Comparison of ENCODE assay signal across 8 cellular contexts in the genomic region with DNA sequence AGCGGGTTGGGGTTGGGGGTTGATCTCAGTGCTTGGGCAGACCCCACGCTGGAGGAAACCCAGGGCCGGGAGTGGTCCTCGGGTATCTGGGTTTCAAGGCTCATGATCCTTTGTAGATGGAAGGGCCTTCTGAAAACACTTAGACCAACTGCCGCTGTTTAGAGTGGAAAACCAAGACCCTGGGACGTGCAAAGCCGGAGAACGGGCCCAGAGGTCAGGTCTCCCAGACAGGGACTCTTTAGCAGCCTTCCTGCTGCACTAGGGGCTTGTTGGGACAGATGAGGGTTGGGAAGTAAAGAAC. TPM values are rescaled to one million over a fixed set of nuclear protein-coding genes. Genes with fewer than 3 reads are reported as not detected.
A peak's percentile ranks its signal among the peaks of the same experiment; 100 is the strongest.
DNase-seq lines count a peak whose midpoint lies in the region; ATAC-seq, FAIRE-seq and TF ChIP-seq lines count a peak whose summit lies in the region.

No MANE protein-coding gene starts in this region.

- peak overlapping the region; percentile 78 for H4K5ac ChIP-seq in IMR-90 (ENCODE audit: low read depth, low read length)

- no peak overlapping the region for H3K9ac ChIP-seq in IMR-90 (ENCODE audit: low read depth, low read length)

- peak overlapping the region; percentile 85 for H2AK9ac ChIP-seq in IMR-90 (replicated peaks; ENCODE audit: low read depth, low read length, poor library complexity)

- TF ChIP-seq POLR2A in A549 (IDR thresholded peaks at IDR 0.05; ENCODE audit: low read length): no peak
- no peak for TF ChIP-seq POLR2A in IMR-90 (IDR thresholded peaks at IDR 0.05; ENCODE audit: low read depth, low read length)

- H3K4me1 Mint-ChIP-seq in naive thymus-derived CD4-positive, alpha-beta T cell: peaks cover 41 to 60% (median 53%) of the 10 kb centered on the region in 7 donors

- peak overlapping the region; percentile 87; the same call in 1 of the 2 replicates for H2AK5ac ChIP-seq in IMR-90 (ENCODE audit: low read depth, low read length)

- H2BK5ac ChIP-seq in IMR-90 (ENCODE audit: low read depth, low read length, poor library complexity, severe bottlenecking): no peak overlapping the region

- H3K27me3 Mint-ChIP-seq in naive thymus-derived CD4-positive, alpha-beta T cell: peaks cover 0 to 5% (median 0%) of the 10 kb centered on the region in 5 donors

- BruUV-seq in IMR-90 (replicated peaks; lab: Mats Ljungman, UMichigan): no TSS peak

- no peaks in the 10 kb centered on the region for H3K9me3 Mint-ChIP-seq in naive thymus-derived CD4-positive, alpha-beta T cell

- no peak overlapping the region for H4K91ac ChIP-seq in IMR-90 (ENCODE audit: insufficient read depth, low read depth, low read length)

- no peaks in the 10 kb centered on the region for H3K9me3 ChIP-seq in A549
- no peaks in the 10 kb centered on the region for H3K9me3 ChIP-seq in IMR-90 (ENCODE audit: control insufficient read depth, insufficient read depth, low read length)
- no peaks in the 10 kb centered on the region for H3K9me3 ChIP-seq in naive thymus-derived CD4-positive, alpha-beta T cell (ENCODE audit: control insufficient read depth in 2 of 3, low read length in 3 of 3)

- H3K4ac ChIP-seq in IMR-90 (ENCODE audit: low read depth, low read length): peak overlapping the region; percentile 99

- H3K4me1 ChIP-seq in A549 (peaks cover 11% of the 10 kb centered on the region; the same call in 2 of the 3 replicates), IMR-90 (ENCODE audit: control insufficient read depth, insufficient read depth, low read length) (peaks cover 3% of the 10 kb centered on the region; the same call in 1 of the 2 replicates)
- peaks cover 42 to 44% of the 10 kb centered on the region in 2 donors for H3K4me1 ChIP-seq in naive thymus-derived CD4-positive, alpha-beta T cell (ENCODE audit: control insufficient read depth in 2 of 2, insufficient read depth in 2 of 2, low read length in 2 of 2)

- no peak for TF ChIP-seq EP300 in A549 (IDR thresholded peaks at IDR 0.05)

- H2BK20ac ChIP-seq in IMR-90 (ENCODE audit: low read depth, low read length): no peak overlapping the region

- H3K27ac ChIP-seq in A549: peak overlapping the region; percentile 71 to 88
- H3K27ac ChIP-seq in IMR-90 (ENCODE audit: insufficient read depth, low read length): no peak overlapping the region
- H3K27ac ChIP-seq in naive thymus-derived CD4-positive, alpha-beta T cell (ENCODE audit: low read depth, low read length): peak overlapping the region; percentile 80

- no peaks in the 10 kb centered on the region for H3K27me3 ChIP-seq in IMR-90 (ENCODE audit: control insufficient read depth, insufficient read depth, low read length)
- no peaks in the 10 kb centered on the region for H3K27me3 ChIP-seq in naive thymus-derived CD4-positive, alpha-beta T cell (ENCODE audit: control insufficient read depth in 2 of 2, insufficient read depth in 2 of 2, low read length in 2 of 2)

- H2BK120ac ChIP-seq in IMR-90 (ENCODE audit: low read depth, low read length): no peak overlapping the region

- dilution Hi-C loops in IMR-90 (cut with HindIII; ENCODE audit: low sequenced_read_pairs, unreplicated experiment): no loop called here

- in situ Hi-C loops in IMR-90 (cut with MboI; ENCODE audit: low sequenced_read_pairs): no loop called here

- H4K8ac ChIP-seq in IMR-90 (ENCODE audit: low read depth in 2 of 2, low read length in 2 of 2): peak overlapping the region; percentile 98 to 100

- H3K4me3 ChIP-seq in A549 (peak overlapping the region; percentile 55), IMR-90 (ENCODE audit: insufficient read depth, low read depth, low read length) (peak overlapping the region; percentile 49), cardiac fibroblast (replicated peaks in 1 of 2; ENCODE audit: low read depth in 2 of 2, low read length in 2 of 2) (peak overlapping the region; percentile 66 to 68)
- H3K4me3 ChIP-seq in naive thymus-derived CD4-positive, alpha-beta T cell (ENCODE audit: low read length): peak overlapping the region; percentile 80

- H3K18ac ChIP-seq in IMR-90 (ENCODE audit: low read depth, low read length): no peak overlapping the region

- intact Hi-C loops in IMR-90 (cut with micrococcal nuclease): loop anchor here (5.0 kb wide), 1 partner anchor 61 kb away; no protein-coding TSS in a partner anchor
- intact Hi-C loops in naive thymus-derived CD4-positive, alpha-beta T cell (cut with micrococcal nuclease): loop anchor here (1.0 to 10.0 kb wide), 13 partner anchors 14 to 1199 kb away; a partner anchor contains a TSS

- H4K20me1 ChIP-seq in IMR-90 (ENCODE audit: insufficient read depth, low read length): no peaks in the 10 kb centered on the region; the same call in 1 of the 2 replicates

- WGBS in A549 (ENCODE audit: missing lambda C conversion rate): 89% methylated on average over 8 of the region's 8 CpGs
- WGBS in IMR-90 (ENCODE audit: extremely low coverage in 2 of 2, insufficient read length in 1 of 2), 2 experiments: 48% methylated on average over 3 of the region's 8 CpGs; no CpG with 5 or more reads in 1 of the 2 experiments

- peaks cover 14 to 38% of the 10 kb centered on the region in 2 experiments for H3K79me1 ChIP-seq in IMR-90 (ENCODE audit: low read depth in 1 of 2, low read length in 2 of 2)

- peak overlapping the region; percentile 95 to 100 (median 99) for H3K27ac Mint-ChIP-seq in naive thymus-derived CD4-positive, alpha-beta T cell

- no peak overlapping the region; the same call in 1 of the 2 replicates for H3K56ac ChIP-seq in IMR-90 (ENCODE audit: extremely low read depth, insufficient read depth, low read length)

- TF ChIP-seq CTCF in A549 (IDR thresholded peaks at IDR 0.05): no peak
- TF ChIP-seq CTCF in IMR-90 (conservative IDR thresholded peaks at IDR 0.05; ENCODE audit: low read depth, low read length): no peak
- TF ChIP-seq CTCF in cardiac fibroblast (IDR thresholded peaks at IDR 0.05; ENCODE audit: low read depth, low read length): no peak

- no peak for TF ChIP-seq RAD21 in A549 (conservative IDR thresholded peaks at IDR 0.05 in 1 of 2, IDR thresholded peaks at IDR 0.05 in 1 of 2)
- no peak for TF ChIP-seq RAD21 in IMR-90 (IDR thresholded peaks at IDR 0.05; ENCODE audit: low read length)

- peaks cover 8% of the 10 kb centered on the region for H3K36me3 ChIP-seq in IMR-90 (ENCODE audit: control insufficient read depth, insufficient read depth, low read length)
- peaks cover 5 to 19% (median 8%) of the 10 kb centered on the region in 3 experiments for H3K36me3 ChIP-seq in naive thymus-derived CD4-positive, alpha-beta T cell (ENCODE audit: control insufficient read depth in 2 of 3, insufficient read depth in 3 of 3, low read length in 3 of 3)

- H3K36me3 Mint-ChIP-seq in naive thymus-derived CD4-positive, alpha-beta T cell: peaks cover 5 to 38% (median 9%) of the 10 kb centered on the region in 5 donors

- peak overlapping the region; percentile 90 to 100 (median 96) for H3K4me3 Mint-ChIP-seq in naive thymus-derived CD4-positive, alpha-beta T cell

- no peak for ATAC-seq in A549
- ATAC-seq in IMR-90 (ENCODE audit: low read depth): no peak
- no peak for ATAC-seq in naive thymus-derived CD4-positive, alpha-beta T cell
- no peak for ATAC-seq in GM21526 (IDR thresholded peaks at IDR 0.05; ENCODE audit: low FRiP score, unreplicated experiment)
- ATAC-seq in HG02642 (IDR thresholded peaks at IDR 0.05; ENCODE audit: poor library complexity, unreplicated experiment): no peak

- CTCF ChIA-PET in A549 (lab: Yijun Ruan, JAX) (interaction anchor here (1.1 kb wide), 1 partner anchor 138 kb away, joined by 3 read pairs; no protein-coding TSS in a partner anchor), IMR-90 (lab: Yijun Ruan, JAX) (interaction anchor here (0.7 kb wide), 1 partner anchor 132 kb away, joined by 3 read pairs; no protein-coding TSS in a partner anchor)
- CTCF ChIA-PET in naive thymus-derived CD4-positive, alpha-beta T cell (lab: Charles Lee): interaction anchor here (1.0 to 3.7 kb wide), 9 partner anchors 15 to 132 kb away, joined by 3 to 11 read pairs (median 3); a partner anchor contains a TSS

- H3K9me1 ChIP-seq in IMR-90 (ENCODE audit: insufficient read depth, low read length): peaks cover 15% of the 10 kb centered on the region

- peak overlapping the region; percentile 95 for H2AFZ ChIP-seq in IMR-90 (replicated peaks; ENCODE audit: low read length, poor library complexity)

- H2BK15ac ChIP-seq in IMR-90 (ENCODE audit: low read depth, low read length): 0 out of 3 replicates have a peak overlapping the region, but pooled peaks have one; percentile 78

- H3K23ac ChIP-seq in IMR-90 (ENCODE audit: low read depth, low read length): no peak overlapping the region

- peak overlapping the region; percentile 100; the same call in 1 of the 2 replicates for H3K14ac ChIP-seq in IMR-90 (replicated peaks; ENCODE audit: low read depth, low read length)

- POLR2A ChIA-PET in A549 (lab: Yijun Ruan, JAX): interaction anchor here (1.0 to 1.3 kb wide), 7 partner anchors 8 to 82 kb away, joined by 3 to 5 read pairs (median 3); a partner anchor contains a TSS
- POLR2A ChIA-PET in IMR-90 (lab: Charles Lee; ENCODE audit: unreplicated experiment): no interaction called here
- POLR2A ChIA-PET in naive thymus-derived CD4-positive, alpha-beta T cell (lab: Charles Lee): interaction anchor here (0.7 to 5.9 kb wide), 34 partner anchors 7 to 641 kb away, joined by 3 to 122 read pairs (median 4); a partner anchor contains a TSS

- no peak for DNase-seq in A549 (ENCODE audit: low read depth in 1 of 2, low spot score in 1 of 2)
- DNase-seq in IMR-90: no peak
- no peak for DNase-seq in cardiac fibroblast (ENCODE audit: low read depth in 2 of 2)
- DNase-seq in naive thymus-derived CD4-positive, alpha-beta T cell: no peak
- no peak for DNase-seq in T1000 (lab: John Stamatoyannopoulos, UW)
- DNase-seq in AG20443 (ENCODE audit: low spot score): no peak

- FAIRE-seq in A549 (lab: Jason Lieb, UNC): no peak

- H3K4me2 ChIP-seq in A549 (peak overlapping the region; percentile 97), IMR-90 (ENCODE audit: low read depth, low read length) (peak overlapping the region; percentile 55)

RNA-seq across cellular contexts. Expression of a gene that starts 0.6 kb away (rescaled TPM):
- polyA plus RNA-seq in A549 (2011; rRNA removed) (50.8 and 56.3 TPM in 2 replicates), A549 (2017; fragmentation: RNase III; extraction: RNeasy Plus Mini Kit Qiagen cat#74134 plus additional on column Dnase treatment) (57.1 to 74.1 TPM (median 68.8 TPM) in 3 replicates), IMR-90 (2012; rRNA removed) (122 and 130 TPM in 2 replicates)
- polyA plus RNA-seq in A549 (2012; cell fraction: cytosol; rRNA removed): 125 and 129 TPM in 2 replicates
- 104 and 133 TPM in 2 replicates for polyA plus RNA-seq in A549 (2012; cell fraction: nucleus; rRNA removed)
- polyA minus RNA-seq in A549 (2011; rRNA and poly(A)+ RNA removed): 46.6 and 51.7 TPM in 2 replicates
- total RNA-seq in IMR-90 (2012; rRNA removed): 91.4 and 95.5 TPM in 2 replicates
- polyA plus RNA-seq in IMR-90 (2012; cell fraction: cytosol; rRNA removed): 119 and 146 TPM in 2 replicates
- 57.9 and 94.8 TPM in 2 replicates for polyA plus RNA-seq in IMR-90 (2012; cell fraction: nucleus; rRNA removed; ENCODE audit: low replicate concordance)
- 100 to 1,000 TPM; 107 to 156 (median 137) TPM for total RNA-seq in naive thymus-derived CD4-positive, alpha-beta T cell
- 100 to 1,000 TPM; 137 to 205 TPM for polyA plus RNA-seq in naive thymus-derived CD4-positive, alpha-beta T cell

RNA-seq across cellular contexts. Expression of a gene that starts 14.4 kb away (rescaled TPM):
- polyA plus RNA-seq in A549 (2011; rRNA removed) (18.1 and 18.8 TPM in 2 replicates), A549 (2017; fragmentation: RNase III; extraction: RNeasy Plus Mini Kit Qiagen cat#74134 plus additional on column Dnase treatment) (18.0 to 20.6 TPM (median 18.9 TPM) in 3 replicates), IMR-90 (2012; rRNA removed) (55.0 and 64.4 TPM in 2 replicates)
- 53.7 and 68.8 TPM in 2 replicates for polyA plus RNA-seq in A549 (2012; cell fraction: cytosol; rRNA removed)
- 69.2 and 78.1 TPM in 2 replicates for polyA plus RNA-seq in A549 (2012; cell fraction: nucleus; rRNA removed)
- polyA minus RNA-seq in A549 (2011; rRNA and poly(A)+ RNA removed): 5.1 and 6.6 TPM in 2 replicates
- total RNA-seq in IMR-90 (2012; rRNA removed): 12.5 and 18.9 TPM in 2 replicates
- polyA plus RNA-seq in IMR-90 (2012; cell fraction: cytosol; rRNA removed): 167 and 255 TPM in 2 replicates
- polyA plus RNA-seq in IMR-90 (2012; cell fraction: nucleus; rRNA removed; ENCODE audit: low replicate concordance): 119 and 287 TPM in 2 replicates
- total RNA-seq in naive thymus-derived CD4-positive, alpha-beta T cell: 10 to 100 TPM; 52.4 to 94.6 (median 70.6) TPM
- 100 to 1,000 TPM; 131 to 143 TPM for polyA plus RNA-seq in naive thymus-derived CD4-positive, alpha-beta T cell

RNA-seq across cellular contexts. Expression of a gene that starts 21.7 kb away (rescaled TPM):
- polyA plus RNA-seq in A549 (2011; rRNA removed): 13.0 and 14.2 TPM in 2 replicates
- 33.7 and 52.0 TPM in 2 replicates for polyA plus RNA-seq in A549 (2012; cell fraction: cytosol; rRNA removed)
- polyA plus RNA-seq in A549 (2012; cell fraction: nucleus; rRNA removed): 128 and 212 TPM in 2 replicates
- 32.6 to 42.0 TPM (median 36.4 TPM) in 3 replicates for polyA plus RNA-seq in A549 (2017; fragmentation: RNase III; extraction: RNeasy Plus Mini Kit Qiagen cat#74134 plus additional on column Dnase treatment)
- 19.4 and 20.1 TPM in 2 replicates for polyA minus RNA-seq in A549 (2011; rRNA and poly(A)+ RNA removed)
- total RNA-seq in IMR-90 (2012; rRNA removed): 4.7 and 5.0 TPM in 2 replicates
- 15.4 and 18.3 TPM in 2 replicates for polyA plus RNA-seq in IMR-90 (2012; rRNA removed)
- 8.3 and 16.2 TPM in 2 replicates for polyA plus RNA-seq in IMR-90 (2012; cell fraction: cytosol; rRNA removed)
- 41.1 and 134 TPM in 2 replicates for polyA plus RNA-seq in IMR-90 (2012; cell fraction: nucleus; rRNA removed; ENCODE audit: low replicate concordance)
- 100 to 1,000 TPM in 3 of 5 experiments, 10 to 100 TPM in 2; 78.9 to 133 (median 112) TPM for total RNA-seq in naive thymus-derived CD4-positive, alpha-beta T cell
- 10 to 100 TPM in 1 of 2 donors, 1 to 10 TPM in 1; 9.5 to 30.8 TPM for polyA plus RNA-seq in naive thymus-derived CD4-positive, alpha-beta T cell

RNA-seq across cellular contexts. Expression of a gene that starts 24.5 kb away (rescaled TPM):
- polyA plus RNA-seq in A549 (2011; rRNA removed) (36.6 and 38.7 TPM in 2 replicates), A549 (2017; fragmentation: RNase III; extraction: RNeasy Plus Mini Kit Qiagen cat#74134 plus additional on column Dnase treatment) (47.8 to 53.1 TPM (median 51.3 TPM) in 3 replicates), IMR-90 (2012; rRNA removed) (44.7 and 49.8 TPM in 2 replicates)
- polyA plus RNA-seq in A549 (2012; cell fraction: cytosol; rRNA removed): 109 and 128 TPM in 2 replicates
- polyA plus RNA-seq in A549 (2012; cell fraction: nucleus; rRNA removed): 112 and 113 TPM in 2 replicates
- 50.8 and 61.9 TPM in 2 replicates for polyA minus RNA-seq in A549 (2011; rRNA and poly(A)+ RNA removed)
- total RNA-seq in IMR-90 (2012; rRNA removed): 8.1 and 9.2 TPM in 2 replicates
- 49.1 and 52.7 TPM in 2 replicates for polyA plus RNA-seq in IMR-90 (2012; cell fraction: cytosol; rRNA removed)
- 41.3 and 43.1 TPM in 2 replicates for polyA plus RNA-seq in IMR-90 (2012; cell fraction: nucleus; rRNA removed; ENCODE audit: low replicate concordance)
- total RNA-seq in naive thymus-derived CD4-positive, alpha-beta T cell: 100 to 1,000 TPM in 1 of 5 experiments, 10 to 100 TPM in 4; 31.0 to 168 (median 61.9) TPM
- polyA plus RNA-seq in naive thymus-derived CD4-positive, alpha-beta T cell: 10 to 100 TPM; 64.5 to 94.3 TPM

RNA-seq across cellular contexts. Expression of a gene that starts 28.3 kb away (rescaled TPM):
- polyA plus RNA-seq in A549 (2011; rRNA removed): not detected in 2 replicates
- not detected in 2 replicates for polyA plus RNA-seq in A549 (2012; cell fraction: cytosol; rRNA removed)
- 0.02 TPM in 1 of 2 replicates, not detected in the other for polyA plus RNA-seq in A549 (2012; cell fraction: nucleus; rRNA removed)
- not detected in 3 replicates for polyA plus RNA-seq in A549 (2017; fragmentation: RNase III; extraction: RNeasy Plus Mini Kit Qiagen cat#74134 plus additional on column Dnase treatment)
- polyA minus RNA-seq in A549 (2011; rRNA and poly(A)+ RNA removed): not detected in 2 replicates
- total RNA-seq in IMR-90 (2012; rRNA removed): not detected in 2 replicates
- not detected in 2 replicates for polyA plus RNA-seq in IMR-90 (2012; rRNA removed)
- not detected in 2 replicates for polyA plus RNA-seq in IMR-90 (2012; cell fraction: cytosol; rRNA removed)
- not detected in 2 replicates for polyA plus RNA-seq in IMR-90 (2012; cell fraction: nucleus; rRNA removed; ENCODE audit: low replicate concordance)
- 10 to 100 TPM in 2 of 5 experiments, 1 to 10 TPM in 3; 2.5 to 17.1 (median 3.4) TPM for total RNA-seq in naive thymus-derived CD4-positive, alpha-beta T cell
- 1 to 10 TPM; 1.2 to 2.3 TPM for polyA plus RNA-seq in naive thymus-derived CD4-positive, alpha-beta T cell
